In genomic region chrX:124028177-124028576, GRCh38 we compare ENCODE assay signal across 20 cellular contexts.
DNase-seq lines count a peak whose midpoint lies in the region; ATAC-seq and TF ChIP-seq lines count a peak whose summit lies in the region.
"Had no signal": no experiment of that assay in that cellular context is flagged by ENCODE, and none has a peak within 500 bp of the region (broad histone marks: within the 10 kb centered on the region; RNA-seq: fewer than 3 reads in every experiment).

No MANE protein-coding gene starts in this region.

- H3K79me2 ChIP-seq in PC-3 (ENCODE audit: low read length) = peaks cover 39% of the 10 kb centered on the region

- H3K4me3 ChIP-seq in PC-3 (ENCODE audit: low read length) (no peak overlapping the region), BE2C (ENCODE audit: low read depth, low read length) (no peak overlapping the region)
- H3K4me3 ChIP-seq: lower lobe of right lung, Peyer's patch, right atrium auricular region, tibial nerve had no signal

- intact Hi-C loops in PC-3 (cut with micrococcal nuclease) = no loop called here

- DNase-seq in A172 (ENCODE audit: low spot score) = peak; percentile 5
- DNase-seq in GM03348 (ENCODE audit: low spot score) = peak; percentile 1
- DNase-seq in PC-3 = peak; percentile 53
- peak; percentile 6 for DNase-seq in fibroblast of gingiva (ENCODE audit: low read depth)
- no peak for DNase-seq in BE2C
- DNase-seq in activated CD8-positive, alpha-beta memory T cell treated with anti-CD3 and anti-CD28 coated beads, Interleukin-2, amount 50 U/mL, for 48 hours = no peak
- DNase-seq in NK-92 treated with Interleukin-12 subunit alpha and Interleukin-12 subunit beta, amount 100 ng/mL, for 24 hours (lab: John Stamatoyannopoulos, UW) = no peak
- DNase-seq: activated CD4-positive, alpha-beta T cell treated with anti-CD3 and anti-CD28 coated beads, Interleukin-2, amount 10 ng/mL, durations not matched to agents 24 days and 14 days; activated naive CD4-positive, alpha-beta T cell treated with Interleukin-2 at 50 U/mL for 16 hours; DND-41; H9; head of caudate nucleus; immature natural killer cell; lower lobe of right lung; Peyer's patch had no signal

- peaks cover 54% of the 10 kb centered on the region for H3K4me1 ChIP-seq in PC-3 (ENCODE audit: insufficient read depth, low read length)
- no peaks in the 10 kb centered on the region for H3K4me1 ChIP-seq in BE2C
- H3K4me1 ChIP-seq: Peyer's patch, right atrium auricular region had no signal

- peaks cover 8% of the 10 kb centered on the region; the same call in 1 of the 2 replicates for H3K36me3 ChIP-seq in PC-3 (ENCODE audit: low read depth, low read length)
- no peaks in the 10 kb centered on the region for H3K36me3 ChIP-seq in BE2C
- H3K36me3 ChIP-seq: tibial nerve had no signal

- BruUV-seq in PC-3 (replicated peaks; lab: Mats Ljungman, UMichigan) = no TSS peak

- H2AFZ ChIP-seq in PC-3 (ENCODE audit: low read length) = no peak overlapping the region

- no peaks in the 10 kb centered on the region for H4K20me1 ChIP-seq in PC-3 (ENCODE audit: low read length)

- H3K9me3 ChIP-seq in PC-3 (ENCODE audit: low read length) (no peaks in the 10 kb centered on the region), BE2C (no peaks in the 10 kb centered on the region)
- H3K9me3 ChIP-seq: lower lobe of right lung, Peyer's patch, right atrium auricular region, tibial nerve had no signal

- H3F3A ChIP-seq in PC-3 (ENCODE audit: low read length, unreplicated experiment) = peaks cover 4% of the 10 kb centered on the region

- TF ChIP-seq CTCF in PC-3 (conservative IDR thresholded peaks at IDR 0.05; ENCODE audit: low read depth, low read length) = no peak
- no peak for TF ChIP-seq CTCF in BE2C (IDR thresholded peaks at IDR 0.05; ENCODE audit: low read depth, low read length)

- CTCF ChIA-PET in PC-3 (lab: Charles Lee) = no interaction called here

- peak overlapping the region; percentile 56 for H3K4me2 ChIP-seq in PC-3 (ENCODE audit: low read length)
- H3K4me2 ChIP-seq: KMS-11 had no signal

- peak overlapping the region; percentile 70 for H3K9ac ChIP-seq in PC-3 (ENCODE audit: low read length)
- H3K9ac ChIP-seq: KMS-11 had no signal

- ATAC-seq in PC-3 (peak; percentile 39), GM19324 (IDR thresholded peaks at IDR 0.05; ENCODE audit: low FRiP score, unreplicated experiment) (no peak)
- ATAC-seq: lower lobe of right lung; stimulated activated memory B cell treated with anti-CD40 and anti-IgM and Interleukin-4, amounts not matched to agents 10 μg/mL and 1 μg/mL and 100 μg/mL, for 72 hours had no signal

- H3K27ac ChIP-seq in PC-3 (ENCODE audit: low read length) = peak overlapping the region; percentile 95
- H3K27ac ChIP-seq: KMS-11, lower lobe of right lung, Peyer's patch, right atrium auricular region, tibial nerve had no signal

- POLR2A ChIA-PET in PC-3 (lab: Charles Lee; ENCODE audit: unreplicated experiment) = no interaction called here

- H3K27me3 ChIP-seq in PC-3 (ENCODE audit: low read length) (no peaks in the 10 kb centered on the region), BE2C (no peaks in the 10 kb centered on the region)
- H3K27me3 ChIP-seq: Peyer's patch, right atrium auricular region, tibial nerve had no signal

- H3K9me2 ChIP-seq in PC-3 (replicated peaks; ENCODE audit: low read length) = no peaks in the 10 kb centered on the region

Comparison
In these comparisons a context has a peak if more than half of its experiments do, and no peak if none do; other contexts are left out.
1. DNase-seq: peak in A172 (single experiment), GM03348 (single experiment), PC-3 (single experiment) and fibroblast of gingiva (single experiment); none in BE2C (single experiment), activated CD8-positive, alpha-beta memory T cell treated with anti-CD3 and anti-CD28 coated beads, Interleukin-2, amount 50 U/mL, for 48 hours (single experiment) and NK-92 treated with Interleukin-12 subunit alpha and Interleukin-12 subunit beta, amount 100 ng/mL, for 24 hours (single experiment).